In the genomic region with DNA sequence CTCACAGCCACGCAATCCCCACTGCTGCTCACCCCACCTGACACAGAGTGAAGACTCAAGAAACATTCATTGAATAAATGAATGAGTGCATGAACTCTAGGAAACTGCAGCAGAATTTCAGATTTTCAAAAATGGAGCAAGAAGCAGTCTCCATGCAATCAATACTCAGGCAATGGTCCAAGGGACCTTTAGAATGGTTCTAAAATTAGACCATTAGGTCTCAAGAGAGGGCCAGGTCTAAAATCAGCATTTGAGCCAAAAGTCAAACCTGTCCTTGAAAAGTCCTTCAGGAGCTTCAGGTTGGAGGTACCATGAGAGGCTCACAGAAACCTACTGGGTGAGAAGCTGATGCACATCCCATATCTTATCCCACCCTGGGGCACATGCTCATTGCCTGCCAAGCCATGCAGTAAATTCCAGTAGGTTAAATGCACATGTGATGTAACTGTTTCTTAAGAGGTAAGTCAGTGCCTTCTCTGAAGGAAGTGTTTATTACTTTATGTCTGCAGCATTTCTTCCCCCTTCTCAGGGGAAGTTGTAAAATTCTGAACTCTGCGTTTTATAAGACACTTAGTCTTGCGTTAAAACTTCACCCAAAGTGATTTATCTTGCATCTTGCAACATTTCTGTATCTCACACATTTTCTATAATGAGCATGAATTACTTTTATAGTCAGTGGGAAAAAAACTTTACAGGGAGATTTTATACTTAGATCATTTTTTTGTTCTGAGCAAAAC, we compare ENCODE assay signal across 30 cellular contexts.
DNase-seq lines count a peak whose midpoint lies in the region; ATAC-seq, FAIRE-seq and TF ChIP-seq lines count a peak whose summit lies in the region.
"Had no signal": no experiment of that assay in that cellular context is flagged by ENCODE, and none has a peak within 500 bp of the region (broad histone marks: within the 10 kb centered on the region; RNA-seq: fewer than 3 reads in every experiment).

No MANE protein-coding gene starts in this region.

- no peak overlapping the region for H3K9ac ChIP-seq in keratinocyte (ENCODE audit: control insufficient read depth, extremely low read depth, insufficient read depth, low read length)

- no peak overlapping the region for H3K27ac ChIP-seq in keratinocyte (ENCODE audit: control insufficient read depth, insufficient read depth, low read length)
- H3K27ac ChIP-seq: heart left ventricle, WERI-Rb-1 had no signal

- H3K9me3 ChIP-seq in keratinocyte (ENCODE audit: control insufficient read depth, low read depth, low read length) = no peaks in the 10 kb centered on the region

- DNase-seq in SIG-M5 treated with dmso at 0.1 percent for 504 hours (lab: John Stamatoyannopoulos, UW; ENCODE audit: unreplicated experiment) (peak; percentile 2), SIG-M5 (lab: John Stamatoyannopoulos, UW) (no peak), SKM-1 (lab: John Stamatoyannopoulos, UW; ENCODE audit: unreplicated experiment) (peak; percentile 18), keratinocyte (ENCODE audit: low read depth, low spot score) (no peak), skeletal muscle cell (ENCODE audit: low read depth) (peak; percentile 62), putamen (ENCODE audit: low spot score) (no peak)
- DNase-seq: activated CD4-positive, alpha-beta T cell treated with anti-CD3 and anti-CD28 coated beads, Interleukin-2, amount 50 U/mL, for 1 hour; aorta; caudate nucleus; DMS153; dorsolateral prefrontal cortex; heart left ventricle; MM.1S; naive thymus-derived CD8-positive, alpha-beta T cell; NCI-H1694; NCI-H524; occipital lobe; retina; stimulated activated CD4-positive, alpha-beta T cell treated with anti-CD3 and anti-CD28 coated beads, Interleukin-2, amount 100 ng/mL, for 48 hours; substantia nigra; WERI-Rb-1 had no signal

- H3K9me1 ChIP-seq in keratinocyte (ENCODE audit: control insufficient read depth, extremely low read depth, insufficient read depth, low read length) = no peaks in the 10 kb centered on the region

- no peak for ATAC-seq in HG02678 (IDR thresholded peaks at IDR 0.05; ENCODE audit: unreplicated experiment)
- ATAC-seq in HG02642 (IDR thresholded peaks at IDR 0.05; ENCODE audit: poor library complexity, unreplicated experiment) = no peak
- ATAC-seq: activated naive CD4-positive, alpha-beta T cell treated with anti-CD3 and anti-CD28 coated beads, Interleukin-2, amount 50 U/mL, for 72 hours; heart left ventricle; naive thymus-derived CD8-positive, alpha-beta T cell; SK-N-SH treated with all-trans-retinoic acid at 6 μM for 48 hours; stimulated activated effector memory CD8-positive, alpha-beta T cell treated with anti-CD3 and anti-CD28 coated beads, Interleukin-12 subunit alpha, Interleukin-12 subunit beta, amount 100 ng/mL, for 72 hours had no signal

- no peaks in the 10 kb centered on the region for H3K36me3 ChIP-seq in keratinocyte (ENCODE audit: control insufficient read depth in 2 of 2, extremely low read depth in 1 of 2, insufficient read depth in 2 of 2, low read length in 2 of 2)
- H3K36me3 ChIP-seq: heart left ventricle, WERI-Rb-1 had no signal

- peak; percentile 84 for FAIRE-seq in keratinocyte (lab: Jason Lieb, UNC)
- FAIRE-seq: A204.1, endothelial cell of umbilical vein, GM18507, RCC 7860 had no signal

- no peaks in the 10 kb centered on the region for H3K79me2 ChIP-seq in keratinocyte (ENCODE audit: control insufficient read depth, insufficient read depth, low read length)

- dilution Hi-C loops in keratinocyte (cut with MboI; ENCODE audit: extremely low pct_ligation_motif_present, low sequenced_read_pairs) = no loop called here

- H3K4me1 ChIP-seq in keratinocyte (ENCODE audit: control insufficient read depth, extremely low read depth, insufficient read depth, low read length) = peaks cover 57% of the 10 kb centered on the region
- H3K4me1 ChIP-seq: heart left ventricle had no signal

- H3K4me3 ChIP-seq in keratinocyte (ENCODE audit: control insufficient read depth in 2 of 3, extremely low read depth in 1 of 3, insufficient read depth in 2 of 3, low read depth in 1 of 3, low read length in 3 of 3) = no peak overlapping the region
- H3K4me3 ChIP-seq in skeletal muscle cell (ENCODE audit: low read depth, low read length) = no peak overlapping the region
- H3K4me3 ChIP-seq: dorsolateral prefrontal cortex, heart left ventricle had no signal

- no peaks in the 10 kb centered on the region for H4K20me1 ChIP-seq in keratinocyte (ENCODE audit: control insufficient read depth, extremely low read depth, insufficient read depth, low read length)

- no peak overlapping the region for H2AFZ ChIP-seq in keratinocyte (ENCODE audit: control insufficient read depth, low read length)

- TF ChIP-seq CTCF in keratinocyte (optimal IDR thresholded peaks at IDR 0.05 in 1 of 3, IDR thresholded peaks at IDR 0.05 in 1 of 3, conservative IDR thresholded peaks at IDR 0.05 in 1 of 3; ENCODE audit: extremely low read depth in 1 of 3, insufficient read depth in 2 of 3, low read length in 3 of 3) = no peak

- peak overlapping the region; percentile 17 for H3K4me2 ChIP-seq in keratinocyte (ENCODE audit: control insufficient read depth, extremely low read depth, insufficient read depth, low read depth, low read length)

- H3K27me3 ChIP-seq in keratinocyte (ENCODE audit: control insufficient read depth, extremely low read depth, insufficient read depth, low read length) = no peaks in the 10 kb centered on the region
- H3K27me3 ChIP-seq: dorsolateral prefrontal cortex, heart left ventricle had no signal

Comparison
In these comparisons a context has a peak if more than half of its experiments do, and no peak if none do; other contexts are left out.
1. DNase-seq: peak in SIG-M5 treated with dmso at 0.1 percent for 504 hours (single experiment), SKM-1 (single experiment) and skeletal muscle cell (single experiment); none in SIG-M5 (single experiment), keratinocyte (single experiment) and putamen (single experiment).